Comparison of ENCODE assay signal across 8 cellular contexts in genomic region chr12:6752181-6752930, GRCh38. TPM values are rescaled to one million over a fixed set of nuclear protein-coding genes. Genes with fewer than 3 reads are reported as not detected.
DNase-seq lines count a peak whose midpoint lies in the region; ATAC-seq lines count a peak whose summit lies in the region.

No MANE protein-coding gene starts in this region.

- peak overlapping the region; percentile 90 for H4K8ac ChIP-seq in mesenchymal stem cell (ENCODE audit: low read length)

- peaks cover 0 to 56% (median 15%) of the 10 kb centered on the region in 3 donors for H3K36me3 Mint-ChIP-seq in CD8-positive, alpha-beta memory T cell

- H2BK15ac ChIP-seq in mesenchymal stem cell (ENCODE audit: low read depth, poor library complexity, severe bottlenecking) = peak overlapping the region; percentile 95

- peak overlapping the region in 1 of 2 experiments; percentile 88 for H2BK12ac ChIP-seq in mesenchymal stem cell (ENCODE audit: low read length in 2 of 2)

- POLR2A ChIA-PET in CD8-positive, alpha-beta memory T cell (lab: Charles Lee) = interaction anchor here (1.0 to 3.5 kb wide), 12 partner anchors 14 to 266 kb away, joined by 3 to 25 read pairs (median 6); partner anchors contain the start of genes CDCA3, COPS7A, LPCAT3 and P3H3

- H3K79me1 ChIP-seq in mesenchymal stem cell (replicated peaks; ENCODE audit: low read length, poor library complexity, severe bottlenecking) = peaks cover 24% of the 10 kb centered on the region

- H3K4me1 ChIP-seq in CD8-positive, alpha-beta memory T cell (ENCODE audit: insufficient read depth, low read length) = peaks cover 22% of the 10 kb centered on the region
- H3K4me1 ChIP-seq in ectodermal cell (ENCODE audit: control insufficient read depth, insufficient read depth, low read length) (peaks cover 21% of the 10 kb centered on the region), mesenchymal stem cell (ENCODE audit: control insufficient read depth, insufficient read depth, low read depth, low read length) (peaks cover 8% of the 10 kb centered on the region)

- no peak for DNase-seq in CD8-positive, alpha-beta memory T cell
- DNase-seq in SK-MEL-5 (ENCODE audit: low read depth, low spot score) (peak; percentile 66), mesenchymal stem cell (peak; percentile 84)

- peaks cover 24 to 32% (median 29%) of the 10 kb centered on the region in 3 donors for H3K4me1 Mint-ChIP-seq in CD8-positive, alpha-beta memory T cell

- no peaks in the 10 kb centered on the region for H3K27me3 Mint-ChIP-seq in CD8-positive, alpha-beta memory T cell

- peak overlapping the region; percentile 95 to 100 (median 99) for H3K27ac Mint-ChIP-seq in CD8-positive, alpha-beta memory T cell

- peak overlapping the region; percentile 98 for H3K9ac ChIP-seq in mesenchymal stem cell (ENCODE audit: low read length)

- peak overlapping the region in 1 of 2 experiments; percentile 96 for H3K14ac ChIP-seq in mesenchymal stem cell (ENCODE audit: low read length in 2 of 2)

- WGBS in ectodermal cell, 2 experiments = 7 to 8% methylated on average over 25 of the region's 25 CpGs
- 6% methylated on average over 25 of the region's 25 CpGs for WGBS in mesenchymal stem cell

- peak overlapping the region; percentile 41 to 62 for H3K23ac ChIP-seq in mesenchymal stem cell (ENCODE audit: low read length in 2 of 2)

- H2BK120ac ChIP-seq in mesenchymal stem cell (ENCODE audit: low read depth, low read length) = peak overlapping the region; percentile 93

- no peaks in the 10 kb centered on the region for H3K27me3 ChIP-seq in CD8-positive, alpha-beta memory T cell (ENCODE audit: insufficient read depth, low read length, poor library complexity, severe bottlenecking)
- H3K27me3 ChIP-seq in ectodermal cell (ENCODE audit: control insufficient read depth, insufficient read depth, low read length, poor library complexity, severe bottlenecking) = no peaks in the 10 kb centered on the region
- H3K27me3 ChIP-seq in mesenchymal stem cell (ENCODE audit: control insufficient read depth in 1 of 2, insufficient read depth in 1 of 2, low read length in 2 of 2) = no peaks in the 10 kb centered on the region

- H3K18ac ChIP-seq in mesenchymal stem cell (ENCODE audit: low read depth in 1 of 2, low read length in 2 of 2) = peak overlapping the region; percentile 97 to 99

- peak overlapping the region; percentile 72 for H2AK5ac ChIP-seq in mesenchymal stem cell (ENCODE audit: low read length, severe bottlenecking)

- peaks cover 21% of the 10 kb centered on the region for H3K36me3 ChIP-seq in CD8-positive, alpha-beta memory T cell (ENCODE audit: insufficient read depth, low read length)
- peaks cover 40% of the 10 kb centered on the region for H3K36me3 ChIP-seq in ectodermal cell (ENCODE audit: control insufficient read depth, insufficient read depth, low read length)
- peaks cover 41 to 47% of the 10 kb centered on the region in 2 experiments for H3K36me3 ChIP-seq in mesenchymal stem cell (ENCODE audit: control insufficient read depth in 1 of 2, insufficient read depth in 2 of 2, low read depth in 1 of 2, low read length in 2 of 2)

- CTCF ChIA-PET in CD8-positive, alpha-beta memory T cell (lab: Charles Lee) = interaction anchor here (0.8 to 7.4 kb wide), 25 partner anchors 8 to 280 kb away, joined by 3 to 162 read pairs (median 5); partner anchors contain the start of genes CDCA3, COPS7A, GPR162 and LAG3

- H3K9me3 ChIP-seq in CD8-positive, alpha-beta memory T cell (ENCODE audit: low read length) = no peaks in the 10 kb centered on the region
- H3K9me3 ChIP-seq in ectodermal cell (ENCODE audit: control insufficient read depth, low read length) (no peaks in the 10 kb centered on the region), mesenchymal stem cell (ENCODE audit: control insufficient read depth, low read length) (no peaks in the 10 kb centered on the region)

- peak overlapping the region; percentile 95 for H4K91ac ChIP-seq in mesenchymal stem cell (ENCODE audit: low read length)

- no peak overlapping the region for H2AFZ ChIP-seq in mesenchymal stem cell (ENCODE audit: low read depth, low read length)

- peak overlapping the region; percentile 99 for H2BK5ac ChIP-seq in mesenchymal stem cell (ENCODE audit: low read depth, low read length, poor library complexity, severe bottlenecking)

- peak overlapping the region; percentile 96 to 99 (median 97) for H3K4me3 Mint-ChIP-seq in CD8-positive, alpha-beta memory T cell

- in situ Hi-C loops in SK-MEL-5 (cut with HindIII; ENCODE audit: low pct_unique_long_range_greater_than_20kb, low sequenced_read_pairs) = no loop called here

- H3K4ac ChIP-seq in mesenchymal stem cell (ENCODE audit: low read depth in 1 of 2, low read length in 2 of 2) = peak overlapping the region; percentile 92 to 93

- H3K4me2 ChIP-seq in mesenchymal stem cell (ENCODE audit: low read length, poor library complexity, severe bottlenecking) = peak overlapping the region; percentile 58

- H3K27ac ChIP-seq in CD8-positive, alpha-beta memory T cell (ENCODE audit: low read depth, low read length) = peak overlapping the region; percentile 98
- H3K27ac ChIP-seq in ectodermal cell (ENCODE audit: insufficient read depth, low read depth, low read length, poor library complexity, severe bottlenecking) = peak overlapping the region; percentile 93
- H3K27ac ChIP-seq in mesenchymal stem cell (ENCODE audit: low read length, poor library complexity, severe bottlenecking) = peak overlapping the region; percentile 69
- H3K27ac ChIP-seq in temporal lobe (ENCODE audit: low read depth, low read length) = peak overlapping the region; percentile 99

- no peaks in the 10 kb centered on the region for H3K9me3 Mint-ChIP-seq in CD8-positive, alpha-beta memory T cell

- ATAC-seq in HG03045 (IDR thresholded peaks at IDR 0.05; ENCODE audit: unreplicated experiment) = peak; percentile 3
- no peak for ATAC-seq in GM21360 (IDR thresholded peaks at IDR 0.05; ENCODE audit: unreplicated experiment)
- ATAC-seq in GM19035 (IDR thresholded peaks at IDR 0.05; ENCODE audit: unreplicated experiment) = no peak

- peak overlapping the region; percentile 99 for H3K4me3 ChIP-seq in CD8-positive, alpha-beta memory T cell (ENCODE audit: low read length)
- H3K4me3 ChIP-seq in ectodermal cell (ENCODE audit: insufficient read depth, low read depth, low read length) (peak overlapping the region; percentile 96), mesenchymal stem cell (ENCODE audit: insufficient read depth in 1 of 2, low read depth in 1 of 2, low read length in 2 of 2) (peak overlapping the region; percentile 89 to 92)

RNA-seq across cellular contexts. Expression of gene MLF2, which starts 0.6 kb away (rescaled TPM):
- total RNA-seq in CD8-positive, alpha-beta memory T cell = 100 to 1,000 TPM; 141 to 146 TPM
- 141 TPM for polyA plus RNA-seq in CD8-positive, alpha-beta memory T cell
- total RNA-seq in SK-MEL-5 (2014; rRNA removed; shearing (Covaris generic)) = 134 TPM in 2 replicates
- 268 and 297 TPM in 2 replicates for polyA plus RNA-seq in SK-MEL-5 (2015; cell fraction: cytosol; rRNA removed)
- 210 and 274 TPM in 2 replicates for polyA plus RNA-seq in SK-MEL-5 (2015; cell fraction: nucleus; rRNA removed)
- polyA plus RNA-seq in ectodermal cell (2013, experiment 1 of 4) = 150 TPM
- 148 TPM for polyA plus RNA-seq in ectodermal cell (2013, experiment 2 of 4)
- 136 TPM for polyA plus RNA-seq in ectodermal cell (2013, experiment 3 of 4)
- polyA plus RNA-seq in ectodermal cell (2013, experiment 4 of 4) = 146 TPM
- 221 TPM for polyA plus RNA-seq in mesenchymal stem cell (2013, experiment 1 of 2)
- 224 TPM for polyA plus RNA-seq in mesenchymal stem cell (2013, experiment 2 of 2)
- 102 TPM for total RNA-seq in temporal lobe

RNA-seq across cellular contexts. Expression of gene PTMS, which starts 13.8 kb away (rescaled TPM):
- 10 to 100 TPM; 75.3 to 87.2 TPM for total RNA-seq in CD8-positive, alpha-beta memory T cell
- polyA plus RNA-seq in CD8-positive, alpha-beta memory T cell = 10.9 TPM
- total RNA-seq in SK-MEL-5 (2014; rRNA removed; shearing (Covaris generic)) = 88.9 and 92.6 TPM in 2 replicates
- polyA plus RNA-seq in SK-MEL-5 (2015; cell fraction: cytosol; rRNA removed) = 369 and 374 TPM in 2 replicates
- 73.2 and 146 TPM in 2 replicates for polyA plus RNA-seq in SK-MEL-5 (2015; cell fraction: nucleus; rRNA removed)
- polyA plus RNA-seq in ectodermal cell (2013, experiment 1 of 4) = 1,165 TPM
- 1,075 TPM for polyA plus RNA-seq in ectodermal cell (2013, experiment 2 of 4)
- polyA plus RNA-seq in ectodermal cell (2013, experiment 3 of 4) = 1,054 TPM
- polyA plus RNA-seq in ectodermal cell (2013, experiment 4 of 4) = 1,199 TPM
- 525 TPM for polyA plus RNA-seq in mesenchymal stem cell (2013, experiment 1 of 2)
- polyA plus RNA-seq in mesenchymal stem cell (2013, experiment 2 of 2) = 500 TPM
- 93.7 TPM for total RNA-seq in temporal lobe

RNA-seq across cellular contexts. Expression of gene LAG3, which starts 20.0 kb away (rescaled TPM):
- total RNA-seq in CD8-positive, alpha-beta memory T cell = 100 to 1,000 TPM; 236 to 245 TPM
- polyA plus RNA-seq in CD8-positive, alpha-beta memory T cell = 37.3 TPM
- 0.13 TPM in 1 of 2 replicates, not detected in the other for total RNA-seq in SK-MEL-5 (2014; rRNA removed; shearing (Covaris generic))
- 0.27 TPM in 1 of 2 replicates, not detected in the other for polyA plus RNA-seq in SK-MEL-5 (2015; cell fraction: cytosol; rRNA removed)
- polyA plus RNA-seq in SK-MEL-5 (2015; cell fraction: nucleus; rRNA removed) = 0.37 and 1.00 TPM in 2 replicates
- polyA plus RNA-seq in ectodermal cell (2013, experiment 1 of 4) = 5.8 TPM
- 7.7 TPM for polyA plus RNA-seq in ectodermal cell (2013, experiment 2 of 4)
- polyA plus RNA-seq in ectodermal cell (2013, experiment 3 of 4) = 3.8 TPM
- polyA plus RNA-seq in ectodermal cell (2013, experiment 4 of 4) = 4.1 TPM
- polyA plus RNA-seq in mesenchymal stem cell (2013, experiment 1 of 2) = 0.23 TPM
- 0.23 TPM for polyA plus RNA-seq in mesenchymal stem cell (2013, experiment 2 of 2)
- total RNA-seq in temporal lobe = not detected

RNA-seq across cellular contexts. Expression of gene COPS7A, which starts 28.5 kb away (rescaled TPM):
- total RNA-seq in CD8-positive, alpha-beta memory T cell = 10 to 100 TPM; 48.8 to 49.7 TPM
- 46.2 TPM for polyA plus RNA-seq in CD8-positive, alpha-beta memory T cell
- total RNA-seq in SK-MEL-5 (2014; rRNA removed; shearing (Covaris generic)) = 122 and 133 TPM in 2 replicates
- 123 and 127 TPM in 2 replicates for polyA plus RNA-seq in SK-MEL-5 (2015; cell fraction: cytosol; rRNA removed)
- 236 and 242 TPM in 2 replicates for polyA plus RNA-seq in SK-MEL-5 (2015; cell fraction: nucleus; rRNA removed)
- 29.4 TPM for polyA plus RNA-seq in ectodermal cell (2013, experiment 1 of 4)
- 25.8 TPM for polyA plus RNA-seq in ectodermal cell (2013, experiment 2 of 4)
- 26.1 TPM for polyA plus RNA-seq in ectodermal cell (2013, experiment 3 of 4)
- 34.7 TPM for polyA plus RNA-seq in ectodermal cell (2013, experiment 4 of 4)
- polyA plus RNA-seq in mesenchymal stem cell (2013, experiment 1 of 2) = 65.6 TPM
- polyA plus RNA-seq in mesenchymal stem cell (2013, experiment 2 of 2) = 66.6 TPM
- 19.4 TPM for total RNA-seq in temporal lobe

RNA-seq across cellular contexts. Expression of gene CD4, which starts 37.0 kb away (rescaled TPM):
- 1 to 10 TPM; 1.2 to 1.8 TPM for total RNA-seq in CD8-positive, alpha-beta memory T cell
- polyA plus RNA-seq in CD8-positive, alpha-beta memory T cell = 0.30 TPM
- total RNA-seq in SK-MEL-5 (2014; rRNA removed; shearing (Covaris generic)) = 0.05 TPM in 1 of 2 replicates, not detected in the other
- polyA plus RNA-seq in SK-MEL-5 (2015; cell fraction: cytosol; rRNA removed) = 0.04 and 0.29 TPM in 2 replicates
- polyA plus RNA-seq in SK-MEL-5 (2015; cell fraction: nucleus; rRNA removed) = not detected in 2 replicates
- polyA plus RNA-seq in ectodermal cell (2013, experiment 1 of 4) = 3.9 TPM
- 2.9 TPM for polyA plus RNA-seq in ectodermal cell (2013, experiment 2 of 4)
- polyA plus RNA-seq in ectodermal cell (2013, experiment 3 of 4) = 1.8 TPM
- polyA plus RNA-seq in ectodermal cell (2013, experiment 4 of 4) = 3.2 TPM
- 1.8 TPM for polyA plus RNA-seq in mesenchymal stem cell (2013, experiment 1 of 2)
- 2.1 TPM for polyA plus RNA-seq in mesenchymal stem cell (2013, experiment 2 of 2)
- total RNA-seq in temporal lobe = 2.2 TPM

Comparison
In these comparisons a context has a peak if more than half of its experiments do, and no peak if none do; other contexts are left out.
1. DNase-seq: peak in SK-MEL-5 (single experiment) and mesenchymal stem cell (single experiment); none in CD8-positive, alpha-beta memory T cell (0 of 5).
2. RNA of gene LAG3, which starts 20.0 kb away (total RNA-seq): 236 to 245 TPM in CD8-positive, alpha-beta memory T cell; 0.13 TPM in SK-MEL-5 and not detected in temporal lobe (single experiment); every median in the first group is over 100 times any median in the second.
3. Peak in every context shown above with its lines, with median percentiles within 50 percentile points of each other: H3K27ac ChIP-seq and H3K4me3 ChIP-seq.